Comparison of ENCODE assay signal across 28 cellular contexts in genomic region chr4:29085748-29086147, GRCh38.
"Had no signal": no experiment of that assay in that cellular context is flagged by ENCODE, and none has a peak within 500 bp of the region (broad histone marks: within the 10 kb centered on the region; RNA-seq: fewer than 3 reads in every experiment).

No MANE protein-coding gene starts in this region.

- H3K27ac ChIP-seq: stomach, suprapubic skin, testis, thoracic aorta, thyroid gland, tibial artery, tibial nerve, transverse colon, upper lobe of left lung, upper lobe of right lung, uterus, vagina had no signal

- FAIRE-seq: urothelium cell line had no signal

- DNase-seq: stimulated activated CD4-positive, alpha-beta T cell treated with anti-CD3 and anti-CD28 coated beads, Interleukin-2, amount 100 ng/mL, for 48 hours; stimulated activated CD4-positive, alpha-beta T cell treated with anti-CD3 and anti-CD28 coated beads, Interleukin-4, amount 100 ng/mL, for 1 hour; stimulated activated CD4-positive, alpha-beta T cell treated with anti-CD3 and anti-CD28 coated beads, Interleukin-4, amount 100 ng/mL, for 24 hours; stimulated activated CD4-positive, alpha-beta T cell treated with anti-CD3 and anti-CD28 coated beads, Interleukin-4, amount 100 ng/mL, for 4 hours; stimulated activated CD8-positive, alpha-beta memory T cell treated with anti-CD3 and anti-CD28 coated beads, Interleukin-4, amount 100 ng/mL, for 48 hours; stimulated activated naive CD4-positive, alpha-beta T cell; stimulated activated naive CD4-positive, alpha-beta T cell treated with Interleukin-2 at 50 U/mL for 16 hours; stimulated activated naive CD8-positive, alpha-beta T cell treated with anti-CD3 and anti-CD28 coated beads, Interleukin-15, amount 100 ng/mL, for 72 hours; stimulated activated naive CD8-positive, alpha-beta T cell treated with anti-CD3 and anti-CD28 coated beads, Interleukin-15, Interleukin-2, amounts not matched to agents 100 U/mL and 50 U/mL, for 24 hours; stomach; substantia nigra; testis; thyroid gland; tibial artery; transverse colon; trophoblast cell; upper lobe of left lung; upper lobe of right lung; uterus had no signal

- H3K9me3 Mint-ChIP-seq: stimulated activated memory B cell treated with anti-CD40 and anti-IgM and Interleukin-4, amounts not matched to agents 10 μg/mL and 1 μg/mL and 100 μg/mL, for 72 hours; type B pancreatic cell had no signal

- H3K27ac Mint-ChIP-seq: stimulated activated effector memory CD8-positive, alpha-beta T cell treated with anti-CD3 and anti-CD28 coated beads, Interleukin-12 subunit alpha, Interleukin-12 subunit beta, amount 100 ng/mL, for 72 hours; stimulated activated memory B cell treated with anti-CD40 and anti-IgM and Interleukin-4, amounts not matched to agents 10 μg/mL and 1 μg/mL and 100 μg/mL, for 72 hours; stimulated activated naive CD8-positive, alpha-beta T cell treated with anti-CD3 and anti-CD28 coated beads, Interleukin-15, amount 100 ng/mL, for 72 hours; stimulated activated naive CD8-positive, alpha-beta T cell treated with anti-CD3 and anti-CD28 coated beads, Interleukin-15, Interleukin-2, amounts not matched to agents 100 ng/mL and 50 ng/mL, for 24 hours; type B pancreatic cell had no signal

- H3K4me1 Mint-ChIP-seq: stimulated activated effector memory CD8-positive, alpha-beta T cell treated with anti-CD3 and anti-CD28 coated beads, Interleukin-12 subunit alpha, Interleukin-12 subunit beta, amount 100 ng/mL, for 72 hours; stimulated activated memory B cell treated with anti-CD40 and anti-IgM and Interleukin-4, amounts not matched to agents 10 μg/mL and 1 μg/mL and 100 μg/mL, for 72 hours; stimulated activated naive CD8-positive, alpha-beta T cell treated with anti-CD3 and anti-CD28 coated beads, Interleukin-15, amount 100 ng/mL, for 72 hours had no signal

- H3K36me3 Mint-ChIP-seq: stimulated activated effector memory CD8-positive, alpha-beta T cell treated with anti-CD3 and anti-CD28 coated beads, Interleukin-12 subunit alpha, Interleukin-12 subunit beta, amount 100 ng/mL, for 72 hours; stimulated activated memory B cell treated with anti-CD40 and anti-IgM and Interleukin-4, amounts not matched to agents 10 μg/mL and 1 μg/mL and 100 μg/mL, for 72 hours; type B pancreatic cell had no signal

- H3K27me3 Mint-ChIP-seq: stimulated activated memory B cell treated with anti-CD40 and anti-IgM and Interleukin-4, amounts not matched to agents 10 μg/mL and 1 μg/mL and 100 μg/mL, for 72 hours; stimulated activated naive CD8-positive, alpha-beta T cell treated with anti-CD3 and anti-CD28 coated beads, Interleukin-15, amount 100 ng/mL, for 72 hours; stimulated activated naive CD8-positive, alpha-beta T cell treated with anti-CD3 and anti-CD28 coated beads, Interleukin-15, Interleukin-2, amounts not matched to agents 100 ng/mL and 50 ng/mL, for 24 hours; type B pancreatic cell had no signal

- ATAC-seq: stimulated activated effector memory CD8-positive, alpha-beta T cell treated with anti-CD3 and anti-CD28 coated beads, Interleukin-12 subunit alpha, Interleukin-12 subunit beta, amount 100 ng/mL, for 72 hours; stimulated activated memory B cell treated with anti-CD40 and anti-IgM and Interleukin-4, amounts not matched to agents 10 μg/mL and 1 μg/mL and 100 μg/mL, for 72 hours; stimulated activated naive CD8-positive, alpha-beta T cell treated with anti-CD3 and anti-CD28 coated beads, Interleukin-15, amount 100 ng/mL, for 72 hours; stimulated activated naive CD8-positive, alpha-beta T cell treated with anti-CD3 and anti-CD28 coated beads, Interleukin-15, Interleukin-2, amounts not matched to agents 100 U/mL and 50 U/mL, for 24 hours; upper lobe of right lung had no signal

- H3K4me1 ChIP-seq: stomach, suprapubic skin, testis, thyroid gland, tibial artery, tibial nerve, transverse colon, upper lobe of left lung, upper lobe of right lung, uterus, vagina had no signal

- H3K4me3 Mint-ChIP-seq: stimulated activated effector memory CD8-positive, alpha-beta T cell treated with anti-CD3 and anti-CD28 coated beads, Interleukin-12 subunit alpha, Interleukin-12 subunit beta, amount 100 ng/mL, for 72 hours; stimulated activated memory B cell treated with anti-CD40 and anti-IgM and Interleukin-4, amounts not matched to agents 10 μg/mL and 1 μg/mL and 100 μg/mL, for 72 hours; stimulated activated naive CD8-positive, alpha-beta T cell treated with anti-CD3 and anti-CD28 coated beads, Interleukin-15, amount 100 ng/mL, for 72 hours; stimulated activated naive CD8-positive, alpha-beta T cell treated with anti-CD3 and anti-CD28 coated beads, Interleukin-15, Interleukin-2, amounts not matched to agents 100 ng/mL and 50 ng/mL, for 24 hours; type B pancreatic cell had no signal

- H3K9me3 ChIP-seq: stomach, testis, thoracic aorta, thyroid gland, tibial artery, tibial nerve, transverse colon, upper lobe of left lung, upper lobe of right lung, uterus, vagina had no signal

- H3K27me3 ChIP-seq: stomach, suprapubic skin, testis, thyroid gland, tibial artery, tibial nerve, transverse colon, upper lobe of left lung, upper lobe of right lung, uterus, vagina had no signal

- H3K36me3 ChIP-seq: stomach, suprapubic skin, thoracic aorta, thyroid gland, tibial artery, tibial nerve, transverse colon, upper lobe of left lung, upper lobe of right lung, uterus, vagina had no signal

- H3K4me3 ChIP-seq: stomach, suprapubic skin, testis, thoracic aorta, thyroid gland, tibial artery, tibial nerve, transverse colon, upper lobe of left lung, upper lobe of right lung, uterus, vagina had no signal
